1 cellular context compared by ENCODE assay signal in the genomic region with DNA sequence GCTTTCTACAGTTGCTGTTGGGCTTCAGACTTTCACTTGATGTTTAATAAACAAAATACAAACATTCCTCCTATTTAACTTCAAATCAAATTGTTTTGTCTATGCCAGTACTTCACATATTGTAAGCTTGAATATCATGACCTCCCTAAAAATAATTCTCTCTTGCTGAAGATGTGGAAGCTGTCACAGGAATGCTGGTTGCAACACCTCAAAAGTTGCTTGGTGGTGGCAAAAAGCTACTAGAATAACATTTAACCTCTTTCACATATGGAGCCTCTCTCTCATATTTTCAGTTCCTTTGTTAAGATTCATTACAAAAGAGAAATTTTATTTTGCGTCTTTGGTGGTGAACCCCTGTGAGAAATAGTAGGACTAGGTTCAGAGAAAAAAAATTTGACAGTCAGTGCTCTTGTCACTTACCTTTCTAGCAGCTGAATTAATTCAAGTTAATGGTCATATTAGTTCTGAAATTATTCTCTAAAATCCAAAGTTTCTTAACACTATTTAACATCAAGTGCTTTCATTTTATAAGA.
TF ChIP-seq lines count a peak whose summit lies in the region.

No MANE protein-coding gene starts in this region.

TF ChIP-seq in GM12878, 131 proteins besides CTCF, POLR2A, EP300 and RAD21 (continued from another document):
- TF ChIP-seq, protein P1, sequence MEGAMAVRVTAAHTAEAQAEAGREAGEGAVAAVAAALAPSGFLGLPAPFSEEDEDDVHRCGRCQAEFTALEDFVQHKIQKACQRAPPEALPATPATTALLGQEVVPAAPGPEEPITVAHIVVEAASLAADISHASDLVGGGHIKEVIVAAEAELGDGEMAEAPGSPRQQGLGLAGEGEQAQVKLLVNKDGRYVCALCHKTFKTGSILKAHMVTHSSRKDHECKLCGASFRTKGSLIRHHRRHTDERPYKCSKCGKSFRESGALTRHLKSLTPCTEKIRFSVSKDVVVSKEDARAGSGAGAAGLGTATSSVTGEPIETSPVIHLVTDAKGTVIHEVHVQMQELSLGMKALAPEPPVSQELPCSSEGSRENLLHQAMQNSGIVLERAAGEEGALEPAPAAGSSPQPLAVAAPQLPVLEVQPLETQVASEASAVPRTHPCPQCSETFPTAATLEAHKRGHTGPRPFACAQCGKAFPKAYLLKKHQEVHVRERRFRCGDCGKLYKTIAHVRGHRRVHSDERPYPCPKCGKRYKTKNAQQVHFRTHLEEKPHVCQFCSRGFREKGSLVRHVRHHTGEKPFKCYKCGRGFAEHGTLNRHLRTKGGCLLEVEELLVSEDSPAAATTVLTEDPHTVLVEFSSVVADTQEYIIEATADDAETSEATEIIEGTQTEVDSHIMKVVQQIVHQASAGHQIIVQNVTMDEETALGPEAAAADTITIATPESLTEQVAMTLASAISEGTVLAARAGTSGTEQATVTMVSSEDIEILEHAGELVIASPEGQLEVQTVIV (IDR thresholded peaks at IDR 0.05; ENCODE audit: borderline replicate concordance, partially characterized antibody) = no peak
- TF ChIP-seq SRF (IDR thresholded peaks at IDR 0.05; ENCODE audit: low read depth in 2 of 2, low read length in 2 of 2) (no peak), CHD4 (IDR thresholded peaks at IDR 0.05) (no peak), NFYA (IDR thresholded peaks at IDR 0.05; ENCODE audit: borderline replicate concordance, low read depth, low read length) (no peak), SPI1 (IDR thresholded peaks at IDR 0.05; ENCODE audit: borderline replicate concordance, insufficient read depth, low read depth, low read length) (0 out of 2 replicates have a peak, but pooled peaks have one; percentile 7), PAX5 (IDR thresholded peaks at IDR 0.05; ENCODE audit: borderline replicate concordance, low read depth, low read length) (no peak)
